Comparison of ENCODE assay signal across 1 cellular context in the genomic region with DNA sequence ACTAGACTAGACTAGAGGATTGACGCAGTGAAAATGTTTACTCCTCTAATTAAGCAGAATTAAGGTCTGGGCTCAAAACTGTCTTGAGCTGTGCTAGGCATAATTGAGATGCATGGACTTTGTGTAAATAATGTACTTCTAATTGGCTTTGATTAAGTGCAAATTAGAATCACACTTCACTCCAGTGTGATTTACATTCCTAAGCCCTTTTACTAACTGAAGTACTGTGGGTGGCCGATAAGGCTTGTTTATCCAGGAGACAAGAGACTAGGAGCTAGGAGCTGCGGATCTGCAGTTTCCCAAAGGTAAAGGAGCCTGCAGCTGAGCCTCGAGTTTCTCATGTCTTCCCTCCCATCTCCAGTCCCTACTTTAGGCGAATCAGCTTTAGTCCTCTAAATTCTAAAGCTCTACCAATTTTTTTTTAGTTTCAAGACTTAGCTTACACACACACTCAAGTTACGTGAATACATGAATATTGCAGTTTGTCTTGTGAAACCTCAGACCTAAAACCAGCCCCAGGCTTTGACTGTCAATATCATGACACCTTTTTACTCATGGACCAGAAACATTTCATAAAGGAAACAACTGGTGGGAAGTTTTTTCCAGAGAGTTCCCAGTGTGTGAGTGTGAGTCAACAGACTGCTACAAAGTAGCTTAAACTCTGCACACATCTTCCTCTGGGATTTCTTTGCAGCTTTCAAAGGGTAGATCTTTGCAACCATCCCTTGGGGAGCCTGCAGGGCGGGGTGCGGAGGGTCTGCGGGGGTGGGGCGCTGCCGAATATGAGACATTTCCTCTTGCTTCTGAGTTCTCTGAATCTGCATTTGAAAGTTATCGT.
TF ChIP-seq lines count a peak whose summit lies in the region.

No MANE protein-coding gene starts in this region.

TF ChIP-seq in IMR-90, 13 proteins besides CTCF, POLR2A, EP300 and RAD21 (continued from another document):
- TF ChIP-seq, protein P1, sequence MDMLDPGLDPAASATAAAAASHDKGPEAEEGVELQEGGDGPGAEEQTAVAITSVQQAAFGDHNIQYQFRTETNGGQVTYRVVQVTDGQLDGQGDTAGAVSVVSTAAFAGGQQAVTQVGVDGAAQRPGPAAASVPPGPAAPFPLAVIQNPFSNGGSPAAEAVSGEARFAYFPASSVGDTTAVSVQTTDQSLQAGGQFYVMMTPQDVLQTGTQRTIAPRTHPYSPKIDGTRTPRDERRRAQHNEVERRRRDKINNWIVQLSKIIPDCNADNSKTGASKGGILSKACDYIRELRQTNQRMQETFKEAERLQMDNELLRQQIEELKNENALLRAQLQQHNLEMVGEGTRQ (IDR thresholded peaks at IDR 0.05; ENCODE audit: low read depth, low read length): no peak
- TF ChIP-seq MAZ (IDR thresholded peaks at IDR 0.05; ENCODE audit: borderline replicate concordance, low read depth, low read length) (no peak), MAFK (IDR thresholded peaks at IDR 0.05; ENCODE audit: low read depth, low read length) (0 out of 2 replicates have a peak, but pooled peaks have one; percentile 20), MXI1 (IDR thresholded peaks at IDR 0.05; ENCODE audit: borderline replicate concordance, low read depth, low read length) (no peak), FOS (IDR thresholded peaks at IDR 0.05; ENCODE audit: low read depth, low read length) (peak; percentile 78), BHLHE40 (IDR thresholded peaks at IDR 0.05; ENCODE audit: low read depth, low read length) (peak; percentile 44; the same call in 1 of the 2 replicates), CEBPB (IDR thresholded peaks at IDR 0.05; ENCODE audit: low read depth, low read length) (peak; percentile 90), CHD1 (IDR thresholded peaks at IDR 0.05; ENCODE audit: low read depth, low read length) (no peak), SMC3 (IDR thresholded peaks at IDR 0.05; ENCODE audit: low read depth, low read length) (peak; percentile 27; the same call in 1 of the 2 replicates), RCOR1 (IDR thresholded peaks at IDR 0.05; ENCODE audit: insufficient replicate concordance, low read length) (no peak), NFE2L2 (IDR thresholded peaks at IDR 0.05; ENCODE audit: low read depth, low read length) (peak; percentile 7; the same call in 1 of the 2 replicates)
- TF ChIP-seq, protein P2, sequence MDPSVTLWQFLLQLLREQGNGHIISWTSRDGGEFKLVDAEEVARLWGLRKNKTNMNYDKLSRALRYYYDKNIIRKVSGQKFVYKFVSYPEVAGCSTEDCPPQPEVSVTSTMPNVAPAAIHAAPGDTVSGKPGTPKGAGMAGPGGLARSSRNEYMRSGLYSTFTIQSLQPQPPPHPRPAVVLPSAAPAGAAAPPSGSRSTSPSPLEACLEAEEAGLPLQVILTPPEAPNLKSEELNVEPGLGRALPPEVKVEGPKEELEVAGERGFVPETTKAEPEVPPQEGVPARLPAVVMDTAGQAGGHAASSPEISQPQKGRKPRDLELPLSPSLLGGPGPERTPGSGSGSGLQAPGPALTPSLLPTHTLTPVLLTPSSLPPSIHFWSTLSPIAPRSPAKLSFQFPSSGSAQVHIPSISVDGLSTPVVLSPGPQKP (IDR thresholded peaks at IDR 0.05; ENCODE audit: borderline replicate concordance, low read depth, low read length): no peak
TF ChIP-seq in IMR-90: peak in this region for 6.
